Comparison of ENCODE assay signal across 28 cellular contexts in the genomic region with DNA sequence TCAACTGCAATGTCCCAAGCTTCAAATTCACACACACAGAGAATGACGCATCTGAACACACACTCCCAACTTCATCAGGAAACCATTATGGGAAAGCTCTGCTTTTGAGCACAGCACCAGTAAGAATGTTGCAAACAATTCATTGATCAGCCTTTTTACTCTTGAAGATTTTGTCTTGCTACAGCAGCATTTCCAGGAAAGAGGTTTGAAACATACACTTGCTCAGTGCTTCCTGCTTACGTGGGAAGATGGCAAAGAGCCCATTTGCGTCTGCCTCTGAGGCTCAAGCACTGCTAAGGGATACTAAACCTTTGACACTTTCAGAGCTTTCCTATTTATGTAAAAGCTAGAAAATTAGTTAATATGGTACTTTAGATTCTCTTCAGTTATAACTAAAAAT.
"Had no signal": no experiment of that assay in that cellular context is flagged by ENCODE, and none has a peak within 500 bp of the region (broad histone marks: within the 10 kb centered on the region; RNA-seq: fewer than 3 reads in every experiment).

No MANE protein-coding gene starts in this region.

- FAIRE-seq: urothelium cell line had no signal

- H3K27me3 Mint-ChIP-seq: activated CD8-positive, alpha-beta T cell treated with anti-CD3 and anti-CD28 coated beads for 36 hours; progenitor cell of endocrine pancreas had no signal

- H3K4me3 ChIP-seq: colonic mucosa, esophagus squamous epithelium, ovary, smooth muscle cell, transverse colon had no signal

- H3K9me3 ChIP-seq: colonic mucosa, esophagus squamous epithelium, ovary, SK-N-SH, transverse colon had no signal

- H3K27ac ChIP-seq: colonic mucosa, esophagus squamous epithelium, ovary, transverse colon had no signal

- H3K36me3 ChIP-seq: colonic mucosa, esophagus squamous epithelium, ovary, transverse colon had no signal

- DNase-seq: activated CD4-positive, alpha-beta T cell treated with anti-CD3 and anti-CD28 coated beads, Interleukin-2, amount 50 U/mL, for 1 hour; activated CD4-positive, CD25-positive, alpha-beta regulatory T cell treated with anti-CD3 and anti-CD28 coated beads, Interleukin-2, amount 50 U/mL, for 72 hours; activated CD8-positive, alpha-beta T cell treated with anti-CD3 and anti-CD28 coated beads for 36 hours; activated gamma-delta T cell treated with Interleukin-2 at 50 U/mL for 16 hours; activated T-cell treated with anti-CD3 and anti-CD28 coated beads, Interleukin-2, amount 50 U/mL, for 4 hours; anterior cingulate cortex; colonic mucosa; endodermal cell; esophagus squamous epithelium; kidney glomerular epithelial cell; midbrain; naive thymus-derived CD4-positive, alpha-beta T cell; ovary; SK-N-SH; stimulated activated CD4-positive, alpha-beta T cell treated with anti-CD3 and anti-CD28 coated beads, Interleukin-1b, Interleukin-23, amount 100 ng/mL, for 48 hours; stimulated activated CD4-positive, alpha-beta T cell treated with anti-CD3 and anti-CD28 coated beads, Interleukin-4, amount 100 ng/mL, for 4 hours; stimulated activated CD8-positive, alpha-beta memory T cell treated with anti-CD3 and anti-CD28 coated beads, Interleukin-4, amount 100 ng/mL, for 48 hours; stimulated activated naive B cell treated with anti-CD40 and anti-IgM and Interleukin-4, amounts not matched to agents 10 μg/mL and 1 μg/mL and 100 μg/mL, for 72 hours; SW 1271; T-helper 17 cell; T1000; transverse colon had no signal

- H3K4me1 Mint-ChIP-seq: activated T-helper 17 cell treated with anti-CD3 and anti-CD28 coated beads, Interleukin-2, amount 50 U/mL, for 72 hours; memory B cell; naive thymus-derived CD4-positive, alpha-beta T cell; stimulated activated naive B cell treated with anti-CD40 and anti-IgM and Interleukin-4, amounts not matched to agents 10 μg/mL and 1 μg/mL and 100 μg/mL, for 72 hours had no signal

- H3K36me3 Mint-ChIP-seq: activated naive CD4-positive, alpha-beta T cell treated with anti-CD3 and anti-CD28 coated beads, Interleukin-2, amount 50 U/mL, for 72 hours; memory B cell; naive thymus-derived CD4-positive, alpha-beta T cell; stimulated activated naive B cell treated with anti-CD40 and anti-IgM and Interleukin-4, amounts not matched to agents 10 μg/mL and 1 μg/mL and 100 μg/mL, for 72 hours had no signal

- H3K27me3 ChIP-seq: colonic mucosa, esophagus squamous epithelium, ovary, transverse colon had no signal

- H3K4me2 ChIP-seq: SK-N-SH, smooth muscle cell had no signal

- H3K9me3 Mint-ChIP-seq: activated CD8-positive, alpha-beta T cell treated with anti-CD3 and anti-CD28 coated beads for 36 hours; activated naive CD4-positive, alpha-beta T cell treated with anti-CD3 and anti-CD28 coated beads, Interleukin-2, amount 50 U/mL, for 72 hours; activated T-cell treated with anti-CD3 and anti-CD28 coated beads, Interleukin-2, amount 50 U/mL, for 4 hours; activated T-helper 17 cell treated with anti-CD3 and anti-CD28 coated beads, Interleukin-2, amount 50 U/mL, for 72 hours; endodermal cell; memory B cell; stimulated activated naive B cell treated with anti-CD40 and anti-IgM and Interleukin-4, amounts not matched to agents 10 μg/mL and 1 μg/mL and 100 μg/mL, for 72 hours had no signal

- H3K27ac Mint-ChIP-seq: activated CD8-positive, alpha-beta T cell treated with anti-CD3 and anti-CD28 coated beads for 36 hours; activated naive CD4-positive, alpha-beta T cell treated with anti-CD3 and anti-CD28 coated beads, Interleukin-2, amount 50 U/mL, for 72 hours; activated T-helper 17 cell treated with anti-CD3 and anti-CD28 coated beads, Interleukin-2, amount 50 U/mL, for 72 hours; endodermal cell; memory B cell; naive thymus-derived CD4-positive, alpha-beta T cell; progenitor cell of endocrine pancreas; stimulated activated naive B cell treated with anti-CD40 and anti-IgM and Interleukin-4, amounts not matched to agents 10 μg/mL and 1 μg/mL and 100 μg/mL, for 72 hours; T-helper 17 cell had no signal

- H3K4me1 ChIP-seq: colonic mucosa, esophagus squamous epithelium, transverse colon had no signal

- H3K9ac ChIP-seq: SK-N-SH had no signal

- ATAC-seq: activated CD8-positive, alpha-beta T cell treated with anti-CD3 and anti-CD28 coated beads for 36 hours; activated naive CD4-positive, alpha-beta T cell treated with anti-CD3 and anti-CD28 coated beads, Interleukin-2, amount 50 U/mL, for 72 hours; activated T-cell treated with anti-CD3 and anti-CD28 coated beads, Interleukin-2, amount 50 U/mL, for 4 hours; activated T-helper 17 cell treated with anti-CD3 and anti-CD28 coated beads, Interleukin-2, amount 50 U/mL, for 72 hours; naive thymus-derived CD4-positive, alpha-beta T cell; stimulated activated naive B cell treated with anti-CD40 and anti-IgM and Interleukin-4, amounts not matched to agents 10 μg/mL and 1 μg/mL and 100 μg/mL, for 72 hours; T-helper 17 cell had no signal

- H3K4me3 Mint-ChIP-seq: activated CD8-positive, alpha-beta T cell treated with anti-CD3 and anti-CD28 coated beads for 36 hours; activated T-cell treated with anti-CD3 and anti-CD28 coated beads, Interleukin-2, amount 50 U/mL, for 4 hours; activated T-helper 17 cell treated with anti-CD3 and anti-CD28 coated beads, Interleukin-2, amount 50 U/mL, for 72 hours; endodermal cell; memory B cell; naive thymus-derived CD4-positive, alpha-beta T cell; stimulated activated naive B cell treated with anti-CD40 and anti-IgM and Interleukin-4, amounts not matched to agents 10 μg/mL and 1 μg/mL and 100 μg/mL, for 72 hours; T-helper 17 cell had no signal
